ENCODE assay signal across 8 cellular contexts in genomic region chr4:68375667-68376559, GRCh38. TPM values are rescaled to one million over a fixed set of nuclear protein-coding genes. Genes with fewer than 3 reads are reported as not detected.
DNase-seq lines count a peak whose midpoint lies in the region; ATAC-seq, FAIRE-seq and TF ChIP-seq lines count a peak whose summit lies in the region.

No MANE protein-coding gene starts in this region.

- no peaks in the 10 kb centered on the region for H4K20me1 ChIP-seq in endothelial cell of umbilical vein (replicated peaks; ENCODE audit: control insufficient read depth, extremely low read depth, insufficient read depth, low read length)

- H3K4me2 ChIP-seq in endothelial cell of umbilical vein (ENCODE audit: insufficient read depth, low read length), result no peak overlapping the region

- CTCF ChIA-PET in endothelial cell of umbilical vein (lab: Charles Lee), result interaction anchor here (0.6 to 5.5 kb wide), 23 partner anchors 11 to 465 kb away, joined by 3 to 168 read pairs (median 4); no protein-coding TSS in a partner anchor

- H3K79me2 ChIP-seq in endothelial cell of umbilical vein (ENCODE audit: control insufficient read depth, insufficient read depth, low read length), result no peaks in the 10 kb centered on the region

- intact Hi-C loops in endothelial cell of umbilical vein (cut with micrococcal nuclease), result loop anchor here (1.0 to 5.0 kb wide), 2 partner anchors 104 to 389 kb away; no protein-coding TSS in a partner anchor
- intact Hi-C loops in testis (cut with DNase I; ENCODE audit: low total_unique reads), result no loop called here

- POLR2A ChIA-PET in endothelial cell of umbilical vein (lab: Charles Lee), result no interaction called here

- H3K27ac ChIP-seq in endothelial cell of umbilical vein (ENCODE audit: insufficient read depth, low read depth, low read length) (no peak overlapping the region), testis (no peak overlapping the region)

- WGBS in testis, 2 donors, result 9 to 11% methylated on average over 19 of the region's 19 CpGs

- no peaks in the 10 kb centered on the region for H3K9me1 ChIP-seq in endothelial cell of umbilical vein (replicated peaks; ENCODE audit: control insufficient read depth, extremely low read depth, insufficient read depth, low read length)

- TF ChIP-seq CTCF in endothelial cell of umbilical vein (IDR thresholded peaks at IDR 0.05; ENCODE audit: extremely low read depth in 1 of 2, insufficient read depth in 1 of 2, low read depth in 1 of 2, low read length in 2 of 2), result peak; percentile 46 to 75
- TF ChIP-seq CTCF in testis (IDR thresholded peaks at IDR 0.05), result peak; percentile 29 to 66 (median 49)

- TF ChIP-seq POLR2A in endothelial cell of umbilical vein (IDR thresholded peaks at IDR 0.05; ENCODE audit: low read depth, low read length), result no peak
- TF ChIP-seq POLR2A in testis (IDR thresholded peaks at IDR 0.05), result no peak

- H3K4me3 ChIP-seq in endothelial cell of umbilical vein (replicated peaks in 1 of 3; ENCODE audit: insufficient read depth in 1 of 3, low read depth in 1 of 3, low read length in 3 of 3), result no peak overlapping the region
- H3K4me3 ChIP-seq in testis, result no peak overlapping the region

- BruUV-seq in endothelial cell of umbilical vein (replicated peaks; lab: Mats Ljungman, UMichigan), result no TSS peak

- H3K4me1 ChIP-seq in endothelial cell of umbilical vein (ENCODE audit: control insufficient read depth, extremely low read depth, insufficient read depth, low read length), result no peaks in the 10 kb centered on the region
- no peaks in the 10 kb centered on the region for H3K4me1 ChIP-seq in testis

- H3K9ac ChIP-seq in endothelial cell of umbilical vein (replicated peaks; ENCODE audit: extremely low read depth, insufficient read depth, low read length), result no peak overlapping the region

- ATAC-seq in HG03280 (IDR thresholded peaks at IDR 0.05; ENCODE audit: unreplicated experiment), result peak; percentile 84

- H3K9me3 ChIP-seq in endothelial cell of umbilical vein (replicated peaks; ENCODE audit: control insufficient read depth, insufficient read depth, low read length) (no peaks in the 10 kb centered on the region), testis (no peaks in the 10 kb centered on the region)

- dilution Hi-C loops in endothelial cell of umbilical vein (cut with MboI; ENCODE audit: extremely low pct_ligation_motif_present, low sequenced_read_pairs), result no loop called here

- DNase-seq in COLO668 (lab: John Stamatoyannopoulos, UW; ENCODE audit: unreplicated experiment) (peak; percentile 6), GM19238 (ENCODE audit: insufficient read length, low spot score) (peak; percentile 15), NCI-H69 (lab: John Stamatoyannopoulos, UW) (peak; percentile 54), endothelial cell of umbilical vein (ENCODE audit: low read depth, low spot score) (peak; percentile 67), midbrain (lab: John Stamatoyannopoulos, UW) (peak; percentile 64), testis (peak; percentile 47)
- DNase-seq in activated CD8-positive, alpha-beta memory T cell treated with anti-CD3 and anti-CD28 coated beads, Interleukin-2, amount 50 U/mL, for 4 hours, result peak; percentile 24

- H3K27me3 ChIP-seq in endothelial cell of umbilical vein (ENCODE audit: control insufficient read depth in 2 of 2, insufficient read depth in 2 of 2, low read length in 2 of 2) (peaks cover 0 to 15% of the 10 kb centered on the region in 2 experiments), testis (no peaks in the 10 kb centered on the region)

- no peak overlapping the region for H2AFZ ChIP-seq in endothelial cell of umbilical vein (ENCODE audit: low read depth, low read length)

- H3K36me3 ChIP-seq in endothelial cell of umbilical vein (ENCODE audit: control insufficient read depth in 2 of 2, extremely low read depth in 1 of 2, insufficient read depth in 2 of 2, low read length in 2 of 2) (no peaks in the 10 kb centered on the region), testis (ENCODE audit: low read depth, missing control alignments) (no peaks in the 10 kb centered on the region)

- peak; percentile 18 for FAIRE-seq in endothelial cell of umbilical vein (lab: Jason Lieb, UNC)

TF ChIP-seq in endothelial cell of umbilical vein, 7 proteins besides CTCF, POLR2A, EP300 and RAD21:
- no peak for TF ChIP-seq POLR2AphosphoS5 (IDR thresholded peaks at IDR 0.05; ENCODE audit: insufficient read depth, low read depth, low read length)
- no peak for TF ChIP-seq MYC (IDR thresholded peaks at IDR 0.05; ENCODE audit: low read depth, low read length)
- TF ChIP-seq EZH2 (IDR thresholded peaks at IDR 0.05; ENCODE audit: borderline replicate concordance, low read depth, low read length, severe bottlenecking), result no peak
- no peak for TF ChIP-seq GATA2 (IDR thresholded peaks at IDR 0.05; ENCODE audit: insufficient read depth, insufficient read length, low read depth, low read length)
- TF ChIP-seq MAX (IDR thresholded peaks at IDR 0.05; ENCODE audit: insufficient read depth, insufficient read length), result no peak
- TF ChIP-seq JUN (IDR thresholded peaks at IDR 0.05; ENCODE audit: borderline replicate concordance, insufficient read depth, insufficient read length, low read depth), result no peak
- no peak for TF ChIP-seq FOS (IDR thresholded peaks at IDR 0.05; ENCODE audit: borderline replicate concordance, insufficient read depth, low read length)

RNA-seq across cellular contexts. Expression of gene YTHDC1, which starts 26.0 kb away (rescaled TPM):
- total RNA-seq in endothelial cell of umbilical vein, result 60.4 and 68.7 TPM in 2 replicates
- 12.7 and 17.8 TPM in 2 replicates for polyA plus RNA-seq in endothelial cell of umbilical vein
- 21.9 and 24.0 TPM in 2 replicates for polyA plus RNA-seq in endothelial cell of umbilical vein (2011; cell fraction: cytosol; rRNA removed)
- polyA plus RNA-seq in endothelial cell of umbilical vein (2011; cell fraction: nucleus; rRNA removed), result 99.0 and 116 TPM in 2 replicates
- polyA plus RNA-seq in endothelial cell of umbilical vein (2012), result 45.4 and 45.7 TPM in 2 replicates
- 41.3 and 56.8 TPM in 2 replicates for polyA minus RNA-seq in endothelial cell of umbilical vein
- 12.9 TPM for polyA minus RNA-seq in endothelial cell of umbilical vein (2011; cell fraction: cytosol; rRNA and poly(A)+ RNA removed)
- 121 and 153 TPM in 2 replicates for polyA minus RNA-seq in endothelial cell of umbilical vein (2011; cell fraction: nucleus; rRNA and poly(A)+ RNA removed)
- 10 to 100 TPM; 78.2 to 92.6 TPM for total RNA-seq in testis
- 56.5 TPM for polyA plus RNA-seq in testis (ENCODE audit: insufficient read depth, low read depth, low replicate concordance)

Comparison
In these comparisons a context has a peak if more than half of its experiments do, and no peak if none do; other contexts are left out.
1. DNase-seq: peak in every context shown above with its lines; median percentile 67 in endothelial cell of umbilical vein; 64 in midbrain; 54 in NCI-H69; 47 in testis; 24 in activated CD8-positive, alpha-beta memory T cell treated with anti-CD3 and anti-CD28 coated beads, Interleukin-2, amount 50 U/mL, for 4 hours; 15 in GM19238; 6 in COLO668.